ENCODE assay signal across 32 cellular contexts in genomic region chr7:988963-989529, GRCh38. TPM values are rescaled to one million over a fixed set of nuclear protein-coding genes. Genes with fewer than 3 reads are reported as not detected.
DNase-seq lines count a peak whose midpoint lies in the region; ATAC-seq, FAIRE-seq and TF ChIP-seq lines count a peak whose summit lies in the region.
"Had no signal": no experiment of that assay in that cellular context is flagged by ENCODE, and none has a peak within 500 bp of the region (broad histone marks: within the 10 kb centered on the region; RNA-seq: fewer than 3 reads in every experiment).

No MANE protein-coding gene starts in this region.

- H4K20me1 ChIP-seq in BLaER1 treated with 17β-estradiol and CSF1 and Interleukin-3, amounts not matched to agents 10 nM and 100 nM = peaks cover 0 to 11% (median 0%) of the 10 kb centered on the region in 11 experiments; a peak in 1 of 22 replicates

- intact Hi-C loops in kidney (cut with DNase I) = no loop called here

- no peaks in the 10 kb centered on the region for H3K9me3 ChIP-seq in BLaER1 treated with 17β-estradiol and CSF1 and Interleukin-3, amounts not matched to agents 10 nM and 100 nM (replicated peaks in 1 of 11)
- H3K9me3 ChIP-seq in HEK293 (ENCODE audit: control insufficient read depth, insufficient read depth, low read depth, low read length) = no peaks in the 10 kb centered on the region
- no peaks in the 10 kb centered on the region for H3K9me3 ChIP-seq in kidney (ENCODE audit: control insufficient read depth in 1 of 2, low read length in 2 of 2)
- H3K9me3 ChIP-seq: Caco-2, SJSA1 had no signal

- no peaks in the 10 kb centered on the region for H3K36me3 Mint-ChIP-seq in mesothelial cell of epicardium
- H3K36me3 Mint-ChIP-seq: CD8-positive, alpha-beta T cell had no signal

- H3K36me3 ChIP-seq in BLaER1 treated with 17β-estradiol and CSF1 and Interleukin-3, amounts not matched to agents 10 nM and 100 nM = no peaks in the 10 kb centered on the region
- H3K36me3 ChIP-seq in HEK293 (ENCODE audit: control insufficient read depth in 2 of 2, insufficient read depth in 1 of 2, low read length in 2 of 2) = no peaks in the 10 kb centered on the region
- no peaks in the 10 kb centered on the region for H3K36me3 ChIP-seq in kidney (ENCODE audit: control insufficient read depth in 1 of 2, insufficient read depth in 2 of 2, low read length in 2 of 2)
- H3K36me3 ChIP-seq: SJSA1 had no signal

- H3K4me3 ChIP-seq in BLaER1 treated with 17β-estradiol and CSF1 and Interleukin-3, amounts not matched to agents 10 nM and 100 nM = no peak overlapping the region
- H3K4me3 ChIP-seq in HEK293 (ENCODE audit: low read depth, low read length) = no peak overlapping the region
- H3K4me3 ChIP-seq in kidney (ENCODE audit: low read length in 2 of 2) = no peak overlapping the region
- H3K4me3 ChIP-seq: K562, PC-9, SJSA1 had no signal

- peaks cover 49 to 94% (median 87%) of the 10 kb centered on the region in 10 experiments for H3K4me1 ChIP-seq in BLaER1 treated with 17β-estradiol and CSF1 and Interleukin-3, amounts not matched to agents 10 nM and 100 nM
- H3K4me1 ChIP-seq in HEK293 (ENCODE audit: control insufficient read depth, insufficient read depth, low read length) (no peaks in the 10 kb centered on the region; the same call in 1 of the 2 replicates), kidney (ENCODE audit: control insufficient read depth in 1 of 2, insufficient read depth in 1 of 2, low read depth in 1 of 2, low read length in 2 of 2) (peaks cover 0 to 5% of the 10 kb centered on the region in 2 donors)
- H3K4me1 ChIP-seq: SJSA1 had no signal

- no peaks in the 10 kb centered on the region for H3K27me3 Mint-ChIP-seq in mesothelial cell of epicardium (ENCODE audit: low read depth)

- H3K9ac ChIP-seq in BLaER1 treated with 17β-estradiol and CSF1 and Interleukin-3, amounts not matched to agents 10 nM and 100 nM = no peak overlapping the region
- no peak overlapping the region for H3K9ac ChIP-seq in kidney (ENCODE audit: low read length in 2 of 2)

- no peaks in the 10 kb centered on the region for H3K9me3 Mint-ChIP-seq in mesothelial cell of epicardium
- H3K9me3 Mint-ChIP-seq: CD8-positive, alpha-beta T cell had no signal

- no peak overlapping the region for H3K27ac ChIP-seq in BLaER1 treated with 17β-estradiol and CSF1 and Interleukin-3, amounts not matched to agents 10 nM and 100 nM
- H3K27ac ChIP-seq in HEK293 (ENCODE audit: extremely low read depth, low read depth, low read length) (no peak overlapping the region), kidney (ENCODE audit: low read depth in 2 of 2, low read length in 2 of 2) (no peak overlapping the region)
- H3K27ac ChIP-seq: C4-2B, PC-9, SJSA1 had no signal

- H3K4me1 Mint-ChIP-seq in mesothelial cell of epicardium = peaks cover 10% of the 10 kb centered on the region

- CTCF ChIA-PET in HEK293 (lab: Yijun Ruan, JAX) = interaction anchor here (0.7 kb wide), 1 partner anchor 80 kb away, joined by 4 read pairs; no protein-coding TSS in a partner anchor
- CTCF ChIA-PET in GM10248 (lab: Yijun Ruan, JAX) = interaction anchor here (0.9 to 2.5 kb wide), 8 partner anchors 10 to 188 kb away, joined by 3 to 20 read pairs (median 4); no protein-coding TSS in a partner anchor

- POLR2A ChIA-PET in HEK293 (lab: Yijun Ruan, JAX) = interaction anchor here (1.0 kb wide), 1 partner anchor 23 kb away, joined by 3 read pairs; no protein-coding TSS in a partner anchor
- POLR2A ChIA-PET in GM10248 (lab: Yijun Ruan, JAX) = no interaction called here

- H3K4me3 Mint-ChIP-seq in mesothelial cell of epicardium = no peak overlapping the region
- H3K4me3 Mint-ChIP-seq: CD8-positive, alpha-beta T cell had no signal

- H3K27ac Mint-ChIP-seq in mesothelial cell of epicardium = no peak overlapping the region
- H3K27ac Mint-ChIP-seq: CD8-positive, alpha-beta T cell had no signal

- no peak for FAIRE-seq in kidney (lab: Jason Lieb, UNC)
- FAIRE-seq: A204.1, K562 had no signal

- peaks cover 0 to 28% (median 0%) of the 10 kb centered on the region in 11 experiments; a peak in 5 of 22 replicates for H3K27me3 ChIP-seq in BLaER1 treated with 17β-estradiol and CSF1 and Interleukin-3, amounts not matched to agents 10 nM and 100 nM
- H3K27me3 ChIP-seq: SJSA1 had no signal

- no peak for ATAC-seq in GM18907 (IDR thresholded peaks at IDR 0.05; ENCODE audit: unreplicated experiment)
- ATAC-seq: CD8-positive, alpha-beta T cell had no signal

- no peak for TF ChIP-seq CTCF in HEK293 (tag by site-specific recombination; IDR thresholded peaks at IDR 0.05)
- TF ChIP-seq CTCF in kidney (IDR thresholded peaks at IDR 0.05; ENCODE audit: borderline replicate concordance, extremely low read depth, insufficient read depth) = no peak
- TF ChIP-seq CTCF in mesothelial cell of epicardium (IDR thresholded peaks at IDR 0.05; ENCODE audit: unreplicated experiment) = no peak
- no peak for TF ChIP-seq CTCF in GM10248 (IDR thresholded peaks at IDR 0.05; ENCODE audit: control extremely low read depth, extremely low read depth, low read depth, missing control alignments)

- H3K4me2 ChIP-seq in BLaER1 treated with 17β-estradiol and CSF1 and Interleukin-3, amounts not matched to agents 10 nM and 100 nM = peak overlapping the region in 6 of 11 experiments; percentile 20 to 87 (median 36); a peak in 6 of 22 replicates

- DNase-seq in RPMI7951 (ENCODE audit: low read depth) (peak; percentile 22), kidney (peak; percentile 75), mesothelial cell of epicardium (ENCODE audit: low spot score in 2 of 2, unreplicated experiment in 2 of 2) (no peak), NCI-H2029 treated with DMSO at 0.1 percent for 48 hours (lab: John Stamatoyannopoulos, UW) (no peak), GM10248 (ENCODE audit: extremely low spot score) (no peak)
- DNase-seq: Caco-2; CD8-positive, alpha-beta T cell; DMS 273 treated with DMSO at 0.1 percent for 48 hours; DMS79; MV-4-11; NCI-H1105 treated with DMSO at 0.1 percent for 48 hours; NCI-H2081; NCI-H2171; NCI-H345; NCI-H524 treated with DMSO at 0.1 percent for 48 hours; NCI-H82; NK-92 treated with Interleukin-12 subunit alpha and Interleukin-12 subunit beta, amount 100 ng/mL, for 24 hours; Right ventricle myocardium superior; RPMI8226 had no signal

TF ChIP-seq in HEK293, 187 proteins besides CTCF, POLR2A, EP300 and RAD21:
- TF ChIP-seq, protein P1, sequence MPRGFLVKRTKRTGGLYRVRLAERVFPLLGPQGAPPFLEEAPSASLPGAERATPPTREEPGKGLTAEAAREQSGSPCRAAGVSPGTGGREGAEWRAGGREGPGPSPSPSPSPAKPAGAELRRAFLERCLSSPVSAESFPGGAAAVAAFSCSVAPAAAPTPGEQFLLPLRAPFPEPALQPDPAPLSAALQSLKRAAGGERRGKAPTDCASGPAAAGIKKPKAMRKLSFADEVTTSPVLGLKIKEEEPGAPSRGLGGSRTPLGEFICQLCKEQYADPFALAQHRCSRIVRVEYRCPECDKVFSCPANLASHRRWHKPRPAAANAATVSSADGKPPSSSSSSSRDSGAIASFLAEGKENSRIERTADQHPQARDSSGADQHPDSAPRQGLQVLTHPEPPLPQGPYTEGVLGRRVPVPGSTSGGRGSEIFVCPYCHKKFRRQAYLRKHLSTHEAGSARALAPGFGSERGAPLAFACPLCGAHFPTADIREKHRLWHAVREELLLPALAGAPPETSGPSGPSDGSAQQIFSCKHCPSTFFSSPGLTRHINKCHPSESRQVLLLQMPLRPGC (tag by site-specific recombination; IDR thresholded peaks at IDR 0.05) = no peak
- TF ChIP-seq ZIC2 (tag by site-specific recombination; IDR thresholded peaks at IDR 0.05) (peak; percentile 36), GLIS1 (tag by site-specific recombination; IDR thresholded peaks at IDR 0.05) (peak; percentile 46), ZNF560 (tag by site-specific recombination; IDR thresholded peaks at IDR 0.05; ENCODE audit: borderline replicate concordance) (no peak)

RNA-seq across cellular contexts. Expression of gene CYP2W1, which starts 6.1 kb away (rescaled TPM):
- not detected in 2 replicates for total RNA-seq in RPMI7951 (2014; rRNA removed; shearing (Covaris generic))
- total RNA-seq in kidney (0.13 TPM), mesothelial cell of epicardium (5.6 to 6.2 TPM (median 5.8 TPM) in 3 replicates)
- 0.17 TPM for polyA plus RNA-seq in kidney (ENCODE audit: insufficient read depth, low read depth, low replicate concordance)
- total RNA-seq: CD8-positive, alpha-beta T cell; H4; K562; LHCN-M2; MCF 10A; PC-9; Right ventricle myocardium superior; SJSA1; T-helper 1 cell treated with Interleukin-12 subunit alpha and Interleukin-12 subunit beta and Interleukin-4 antibody, amounts not matched to agents 30 ng/mL and 1 ng/mL, for 36 hours had no signal
- polyA plus RNA-seq: AG04450, K562 had no signal

RNA-seq across cellular contexts. Expression of gene COX19, which starts 13.7 kb away (rescaled TPM):
- 6.8 and 7.1 TPM in 2 replicates for total RNA-seq in RPMI7951 (2014; rRNA removed; shearing (Covaris generic))
- total RNA-seq in kidney (14.7 TPM), mesothelial cell of epicardium (19.2 to 22.0 TPM (median 20.2 TPM) in 3 replicates)
- 4.8 TPM for polyA plus RNA-seq in kidney (ENCODE audit: insufficient read depth, low read depth, low replicate concordance)

RNA-seq across cellular contexts. Expression of gene ADAP1, which starts 34.6 kb away (rescaled TPM):
- 1.6 and 1.8 TPM in 2 replicates for total RNA-seq in RPMI7951 (2014; rRNA removed; shearing (Covaris generic))
- total RNA-seq in kidney = 48.2 TPM
- polyA plus RNA-seq in kidney (ENCODE audit: insufficient read depth, low read depth, low replicate concordance) = 36.4 TPM
- total RNA-seq in mesothelial cell of epicardium = 2.9 to 5.3 TPM (median 4.0 TPM) in 3 replicates

RNA-seq across cellular contexts. Expression of gene GPR146, which starts 55.3 kb away (rescaled TPM):
- 1.7 and 5.0 TPM in 2 replicates for total RNA-seq in RPMI7951 (2014; rRNA removed; shearing (Covaris generic))
- total RNA-seq in kidney = 10.3 TPM
- 7.6 TPM for polyA plus RNA-seq in kidney (ENCODE audit: insufficient read depth, low read depth, low replicate concordance)
- total RNA-seq in mesothelial cell of epicardium = 1.0 to 1.6 TPM (median 1.0 TPM) in 3 replicates
- total RNA-seq: MCF 10A had no signal

Comparison
In these comparisons a context has a peak if more than half of its experiments do, and no peak if none do; other contexts are left out.
1. DNase-seq: peak in RPMI7951 (single experiment) and kidney (single experiment); none in mesothelial cell of epicardium (0 of 2), NCI-H2029 treated with DMSO at 0.1 percent for 48 hours (single experiment) and GM10248 (single experiment).